In the genomic region with DNA sequence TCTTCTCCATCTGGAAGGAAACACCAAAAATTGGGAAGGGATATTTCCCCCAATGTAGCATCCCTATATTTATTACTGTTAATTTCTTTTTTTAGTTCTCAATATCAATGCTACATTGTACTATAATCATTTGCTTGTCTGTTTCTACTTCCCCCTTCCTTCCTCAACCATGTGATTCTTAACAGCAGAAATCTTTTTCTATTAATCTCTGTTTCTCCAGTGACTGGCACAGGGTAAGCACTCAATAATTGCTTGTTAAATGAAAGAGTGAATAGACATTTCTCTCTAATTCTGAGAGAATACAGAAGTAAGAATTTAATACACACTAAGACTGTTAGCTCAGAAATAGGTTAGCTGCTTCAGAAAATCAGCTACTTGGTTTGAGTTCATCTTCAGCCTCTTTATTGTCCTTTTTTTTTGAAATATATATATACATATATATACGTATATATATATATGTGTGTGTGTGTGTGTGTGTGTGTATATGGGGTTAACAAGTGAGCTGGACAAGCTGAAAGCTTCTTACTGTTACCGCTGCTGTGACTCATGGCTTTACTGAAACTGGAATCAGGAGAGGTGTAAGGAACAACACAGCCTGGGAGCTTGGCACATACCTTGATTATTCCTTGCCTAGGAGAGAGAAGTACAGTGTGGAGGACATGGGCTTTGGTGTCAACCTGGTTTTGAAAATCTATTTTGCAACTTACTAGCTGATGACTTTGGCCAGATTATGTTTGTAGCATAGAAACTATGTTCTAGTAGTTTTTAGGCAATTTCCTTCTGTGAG, we compare ENCODE assay signal across 20 cellular contexts. TPM values are rescaled to one million over a fixed set of nuclear protein-coding genes. Genes with fewer than 3 reads are reported as not detected.
DNase-seq lines count a peak whose midpoint lies in the region; ATAC-seq and TF ChIP-seq lines count a peak whose summit lies in the region.
"Had no signal": no experiment of that assay in that cellular context is flagged by ENCODE, and none has a peak within 500 bp of the region (broad histone marks: within the 10 kb centered on the region; RNA-seq: fewer than 3 reads in every experiment).

No MANE protein-coding gene starts in this region.

- no peaks in the 10 kb centered on the region for H3F3A ChIP-seq in SK-N-SH (replicated peaks; ENCODE audit: insufficient read depth)

- no peaks in the 10 kb centered on the region; a peak in 1 of 4 replicates for H3K4me1 ChIP-seq in SK-N-SH (ENCODE audit: control insufficient read depth in 1 of 2, insufficient read depth in 2 of 2, low read depth in 1 of 2, low read length in 1 of 2)
- H3K4me1 ChIP-seq: adrenal gland, suprapubic skin had no signal

- ATAC-seq in GM18517 (IDR thresholded peaks at IDR 0.05; ENCODE audit: unreplicated experiment): no peak
- ATAC-seq: GM12878, right cardiac atrium had no signal

- WGBS in SK-N-SH (ENCODE audit: low lambda C conversion rate): 55% methylated on average over 2 of the region's 2 CpGs

- CTCF ChIA-PET in SK-N-SH (lab: Yijun Ruan, JAX): no interaction called here

- no peaks in the 10 kb centered on the region for H3K9me3 ChIP-seq in SK-N-SH
- H3K9me3 ChIP-seq: adrenal gland, suprapubic skin had no signal

- no peaks in the 10 kb centered on the region for H3K36me3 ChIP-seq in SK-N-SH (replicated peaks in 1 of 2; ENCODE audit: control insufficient read depth in 1 of 2, insufficient read depth in 2 of 2, low read length in 1 of 2)
- H3K36me3 ChIP-seq: adrenal gland, cardiac muscle cell, suprapubic skin had no signal

- no peaks in the 10 kb centered on the region for H4K20me1 ChIP-seq in SK-N-SH (ENCODE audit: insufficient read depth)

- H2AFZ ChIP-seq in SK-N-SH (ENCODE audit: low read depth): no peak overlapping the region

- H3K79me2 ChIP-seq in SK-N-SH (ENCODE audit: insufficient read depth): no peaks in the 10 kb centered on the region

- TF ChIP-seq RAD21 in SK-N-SH (IDR thresholded peaks at IDR 0.05; ENCODE audit: low read length): no peak

- no peak for TF ChIP-seq CTCF in SK-N-SH (IDR thresholded peaks at IDR 0.05)

- POLR2A ChIA-PET in SK-N-SH (lab: Yijun Ruan, JAX): interaction anchor here (0.6 kb wide), 1 partner anchor 223 kb away, joined by 3 read pairs; no protein-coding TSS in a partner anchor

- no peak overlapping the region for H3K9ac ChIP-seq in SK-N-SH

- no peaks in the 10 kb centered on the region for H3K27me3 ChIP-seq in SK-N-SH (ENCODE audit: insufficient read depth)
- H3K27me3 ChIP-seq: adrenal gland, cardiac muscle cell, suprapubic skin had no signal

- no peak overlapping the region for H3K4me2 ChIP-seq in SK-N-SH

- no peaks in the 10 kb centered on the region for H3K9me2 ChIP-seq in SK-N-SH

- no peak overlapping the region for H3K4me3 ChIP-seq in SK-N-SH (ENCODE audit: low read depth in 2 of 2, low read length in 1 of 2)
- H3K4me3 ChIP-seq: adrenal gland, cardiac muscle cell, GM12878, suprapubic skin had no signal

- no peak overlapping the region for H3K27ac ChIP-seq in SK-N-SH (ENCODE audit: low read depth in 2 of 2, low read length in 1 of 2)
- H3K27ac ChIP-seq: adrenal gland, cardiac muscle cell, HL-60, suprapubic skin had no signal

- no peak for TF ChIP-seq EP300 in SK-N-SH (IDR thresholded peaks at IDR 0.05; ENCODE audit: borderline replicate concordance in 1 of 2, low read depth in 1 of 2, low read length in 1 of 2)

- DNase-seq in Daoy (ENCODE audit: low read depth) (peak; percentile 3), astrocyte of the hippocampus (ENCODE audit: low read depth, low spot score) (peak; percentile 26), kidney tubule cell (ENCODE audit: low spot score) (peak; percentile 65), renal cortical epithelial cell (ENCODE audit: low read depth) (peak; percentile 82), SK-N-SH (no peak), cardiac septum (ENCODE audit: low spot score) (no peak)
- DNase-seq: activated CD4-positive, alpha-beta T cell treated with anti-CD3 and anti-CD28 coated beads for 4 hours; adrenal gland; DMS153; effector CD4-positive, alpha-beta T cell; NCI-H1436; NCI-H2171; NCI-H526 treated with DMSO at 0.1 percent for 48 hours; occipital lobe; right cardiac atrium had no signal

- intact Hi-C loops in cardiac septum (cut with DNase I): no loop called here

TF ChIP-seq in SK-N-SH, 30 proteins besides CTCF, POLR2A, EP300 and RAD21:
- TF ChIP-seq CHD2 (IDR thresholded peaks at IDR 0.05; ENCODE audit: low read length, partially characterized antibody) (no peak), SIN3A (IDR thresholded peaks at IDR 0.05; ENCODE audit: borderline replicate concordance, low read depth, low read length) (no peak), JUND (IDR thresholded peaks at IDR 0.05) (no peak), POLR2AphosphoS5 (IDR thresholded peaks at IDR 0.05; ENCODE audit: low read depth, low read length) (no peak), TCF12 (IDR thresholded peaks at IDR 0.05) (no peak), YY1 (IDR thresholded peaks at IDR 0.05; ENCODE audit: low read depth) (no peak), NFIC (IDR thresholded peaks at IDR 0.05; ENCODE audit: borderline replicate concordance) (no peak), GABPA (IDR thresholded peaks at IDR 0.05; ENCODE audit: low read depth) (no peak), FOXJ3 (CRISPR knock-in tag; IDR thresholded peaks at IDR 0.05) (no peak), TEAD4 (IDR thresholded peaks at IDR 0.05; ENCODE audit: borderline replicate concordance, insufficient read depth) (no peak), FOXM1 (IDR thresholded peaks at IDR 0.05; ENCODE audit: low read depth) (no peak)
- TF ChIP-seq, protein P1, sequence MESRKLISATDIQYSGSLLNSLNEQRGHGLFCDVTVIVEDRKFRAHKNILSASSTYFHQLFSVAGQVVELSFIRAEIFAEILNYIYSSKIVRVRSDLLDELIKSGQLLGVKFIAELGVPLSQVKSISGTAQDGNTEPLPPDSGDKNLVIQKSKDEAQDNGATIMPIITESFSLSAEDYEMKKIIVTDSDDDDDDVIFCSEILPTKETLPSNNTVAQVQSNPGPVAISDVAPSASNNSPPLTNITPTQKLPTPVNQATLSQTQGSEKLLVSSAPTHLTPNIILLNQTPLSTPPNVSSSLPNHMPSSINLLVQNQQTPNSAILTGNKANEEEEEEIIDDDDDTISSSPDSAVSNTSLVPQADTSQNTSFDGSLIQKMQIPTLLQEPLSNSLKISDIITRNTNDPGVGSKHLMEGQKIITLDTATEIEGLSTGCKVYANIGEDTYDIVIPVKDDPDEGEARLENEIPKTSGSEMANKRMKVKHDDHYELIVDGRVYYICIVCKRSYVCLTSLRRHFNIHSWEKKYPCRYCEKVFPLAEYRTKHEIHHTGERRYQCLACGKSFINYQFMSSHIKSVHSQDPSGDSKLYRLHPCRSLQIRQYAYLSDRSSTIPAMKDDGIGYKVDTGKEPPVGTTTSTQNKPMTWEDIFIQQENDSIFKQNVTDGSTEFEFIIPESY (IDR thresholded peaks at IDR 0.05; ENCODE audit: borderline replicate concordance, low read depth): no peak
- TF ChIP-seq, protein P2, sequence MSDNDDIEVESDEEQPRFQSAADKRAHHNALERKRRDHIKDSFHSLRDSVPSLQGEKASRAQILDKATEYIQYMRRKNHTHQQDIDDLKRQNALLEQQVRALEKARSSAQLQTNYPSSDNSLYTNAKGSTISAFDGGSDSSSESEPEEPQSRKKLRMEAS (IDR thresholded peaks at IDR 0.05; ENCODE audit: low read depth): no peak
- TF ChIP-seq, protein P3, sequence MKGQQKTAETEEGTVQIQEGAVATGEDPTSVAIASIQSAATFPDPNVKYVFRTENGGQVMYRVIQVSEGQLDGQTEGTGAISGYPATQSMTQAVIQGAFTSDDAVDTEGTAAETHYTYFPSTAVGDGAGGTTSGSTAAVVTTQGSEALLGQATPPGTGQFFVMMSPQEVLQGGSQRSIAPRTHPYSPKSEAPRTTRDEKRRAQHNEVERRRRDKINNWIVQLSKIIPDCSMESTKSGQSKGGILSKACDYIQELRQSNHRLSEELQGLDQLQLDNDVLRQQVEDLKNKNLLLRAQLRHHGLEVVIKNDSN (IDR thresholded peaks at IDR 0.05; ENCODE audit: borderline replicate concordance, low read depth): no peak

RNA-seq across cellular contexts. Expression of a gene that starts 26.2 kb away (rescaled TPM):
- 2.3 and 5.1 TPM in 2 replicates for total RNA-seq in Daoy (2014; rRNA removed; shearing (Covaris generic))
- total RNA-seq in renal cortical epithelial cell (0.87 and 1.3 TPM in 2 replicates), cardiac septum (8.7 TPM)
- 0.26 and 0.50 TPM in 2 replicates for polyA plus RNA-seq in SK-N-SH (2012; rRNA removed)
- polyA plus RNA-seq in SK-N-SH (2012; cell fraction: cytosol; rRNA removed): 0.62 and 0.67 TPM in 2 replicates
- polyA plus RNA-seq in SK-N-SH (2012; cell fraction: nucleus; rRNA removed): 0.53 and 0.63 TPM in 2 replicates

Comparison
In these comparisons a context has a peak if more than half of its experiments do, and no peak if none do; other contexts are left out.
1. DNase-seq: peak in Daoy (single experiment), astrocyte of the hippocampus (single experiment), kidney tubule cell (single experiment) and renal cortical epithelial cell (single experiment); none in SK-N-SH (single experiment) and cardiac septum (single experiment).